ENCODE assay signal across 29 cellular contexts in the genomic region with DNA sequence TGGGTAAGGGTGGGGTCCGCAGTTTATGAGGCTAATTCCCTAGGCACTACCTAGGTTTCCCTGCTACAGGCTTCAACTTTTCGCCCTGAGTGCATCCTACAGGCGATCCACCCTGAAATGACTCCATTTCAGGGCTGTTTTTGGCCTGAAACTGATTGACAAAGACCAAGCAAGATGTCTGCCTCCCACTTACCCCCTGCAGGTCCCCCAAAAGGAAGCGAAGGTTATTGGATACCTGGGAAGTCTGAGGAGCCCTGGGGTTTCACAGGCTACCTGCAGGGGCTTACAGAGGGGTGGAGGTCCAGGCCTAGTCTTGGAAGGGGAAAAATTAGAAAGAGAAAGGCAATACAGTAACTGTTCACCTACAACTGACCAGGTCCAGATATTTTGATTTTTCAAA. TPM values are rescaled to one million over a fixed set of nuclear protein-coding genes. Genes with fewer than 3 reads are reported as not detected.
"Had no signal": no experiment of that assay in that cellular context is flagged by ENCODE, and none has a peak within 500 bp of the region (broad histone marks: within the 10 kb centered on the region; RNA-seq: fewer than 3 reads in every experiment).

No MANE protein-coding gene starts in this region.

- H3K27ac ChIP-seq: ascending aorta, cardiac muscle cell, colonic mucosa, lower lobe of right lung, spleen, thoracic aorta, uterus had no signal

- DNase-seq: activated CD4-positive, alpha-beta T cell treated with anti-CD3 and anti-CD28 coated beads for 4 hours; activated CD4-positive, alpha-beta T cell treated with anti-CD3 and anti-CD28 coated beads, Interleukin-2, amount 50 U/mL, for 48 hours; activated CD8-positive, alpha-beta memory T cell treated with anti-CD3 and anti-CD28 coated beads for 24 hours; activated CD8-positive, alpha-beta memory T cell treated with anti-CD3 and anti-CD28 coated beads, Interleukin-2, amount 50 U/mL, for 4 hours; activated T-cell treated with anti-CD3 and anti-CD28 coated beads, Interleukin-2, amount 50 U/mL, for 24 hours; cerebellar nuclear complex; colonic mucosa; effector CD8-positive, alpha-beta T cell; immature natural killer cell; kidney; lower lobe of right lung; mesenchymal stem cell; natural killer cell; right cardiac atrium; spleen; stimulated activated naive CD4-positive, alpha-beta T cell treated with Interleukin-2 at 50 U/mL for 16 hours; T-cell; trophoblast cell; uterus had no signal

- H3K4me3 Mint-ChIP-seq: activated naive CD8-positive, alpha-beta T cell; activated T-cell treated with anti-CD3 and anti-CD28 coated beads, Interleukin-2, amount 50 U/mL, for 24 hours; natural killer cell; T-cell had no signal

- ATAC-seq: left lobe of liver, lower lobe of right lung, natural killer cell, right cardiac atrium, T-cell had no signal

- H3K9me3 Mint-ChIP-seq: activated T-helper 2 cell treated with anti-CD3 and anti-CD28 coated beads, Interferon-gamma antibody, Interleukin-2, Interleukin-4, amounts not matched to agents 10 μg/mL and 5 μg/mL and 100 μg/mL, durations not matched to agents 14 hours and 24 hours and 36 hours had no signal

- H3K4me3 ChIP-seq: ascending aorta, cardiac muscle cell, colonic mucosa, lower lobe of right lung, spleen, thoracic aorta, uterus had no signal

- H3K36me3 ChIP-seq: ascending aorta, cardiac muscle cell, colonic mucosa, lower lobe of right lung, spleen, thoracic aorta, uterus had no signal

- H3K27ac Mint-ChIP-seq: activated naive CD8-positive, alpha-beta T cell; activated T-cell treated with anti-CD3 and anti-CD28 coated beads, Interleukin-2, amount 50 U/mL, for 24 hours; activated T-helper 2 cell treated with anti-CD3 and anti-CD28 coated beads, Interferon-gamma antibody, Interleukin-2, Interleukin-4, amounts not matched to agents 10 μg/mL and 5 μg/mL and 100 μg/mL, durations not matched to agents 14 hours and 24 hours and 36 hours; immature natural killer cell; natural killer cell had no signal

- H3K9me3 ChIP-seq: ascending aorta, colonic mucosa, lower lobe of right lung, thoracic aorta, uterus had no signal

- H3K36me3 Mint-ChIP-seq: activated naive CD8-positive, alpha-beta T cell; brain had no signal

RNA-seq across cellular contexts. Expression of gene TBX15, which starts 3.3 kb away (rescaled TPM):
- total RNA-seq: activated T-helper 2 cell treated with anti-CD3 and anti-CD28 coated beads, Interferon-gamma antibody, Interleukin-2, Interleukin-4, amounts not matched to agents 10 μg/mL and 5 μg/mL and 100 μg/mL, durations not matched to agents 14 hours and 24 hours and 36 hours; cardiac muscle cell; epithelial cell of proximal tubule; natural killer cell; pulmonary artery endothelial cell; T-helper 2 cell treated with Interferon-gamma antibody and Interleukin-4, amounts not matched to agents 100 ng/mL and 5 ng/mL, for 36 hours had no signal
